ENCODE assay signal across 13 cellular contexts in the genomic region with DNA sequence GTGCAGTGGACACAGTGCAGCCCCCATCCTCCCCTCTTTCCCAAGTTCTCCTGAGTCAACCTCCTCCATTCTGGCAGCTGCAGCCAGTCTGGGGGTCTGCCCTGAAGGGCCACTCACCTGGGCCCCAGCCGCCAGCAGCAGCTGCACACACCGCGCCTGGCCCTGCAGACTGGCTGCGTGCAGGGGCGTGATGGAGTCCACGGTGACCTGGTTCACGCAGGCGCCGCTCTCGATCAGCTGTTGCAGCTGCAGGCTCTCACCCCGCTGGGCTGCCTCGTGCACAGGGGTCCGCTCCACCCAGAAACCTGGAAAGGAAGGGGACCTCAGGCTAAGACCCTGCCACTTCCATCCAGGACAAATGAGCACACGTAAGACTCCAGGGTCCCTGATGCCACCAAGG.
"Had no signal": no experiment of that assay in that cellular context is flagged by ENCODE, and none has a peak within 500 bp of the region (broad histone marks: within the 10 kb centered on the region; RNA-seq: fewer than 3 reads in every experiment).

No MANE protein-coding gene starts in this region.

- H3K27ac ChIP-seq: brain microvascular endothelial cell, foreskin keratinocyte had no signal

- FAIRE-seq: endometrium, TTC549 had no signal

- H3K9me3 ChIP-seq: heart left ventricle had no signal

- H3K27me3 ChIP-seq: brain microvascular endothelial cell, foreskin keratinocyte, heart left ventricle had no signal

- H3K36me3 ChIP-seq: brain microvascular endothelial cell had no signal

- DNase-seq: activated CD4-positive, alpha-beta T cell treated with anti-CD3 and anti-CD28 coated beads, Interleukin-2, amount 10 ng/mL, durations not matched to agents 7 days and 5 days; activated CD4-positive, CD25-positive, alpha-beta regulatory T cell; activated CD8-positive, alpha-beta memory T cell treated with anti-CD3 and anti-CD28 coated beads for 24 hours; amygdala; brain microvascular endothelial cell; foreskin keratinocyte; left colon; T-helper 17 cell had no signal

- H3K4me3 ChIP-seq: heart left ventricle, skin epidermis had no signal

- ATAC-seq: foreskin keratinocyte; left colon; stimulated activated effector memory CD8-positive, alpha-beta T cell treated with anti-CD3 and anti-CD28 coated beads, Interleukin-12 subunit alpha, Interleukin-12 subunit beta, amount 100 ng/mL, for 72 hours; T-helper 17 cell had no signal

- H3K4me1 ChIP-seq: foreskin keratinocyte had no signal
